Comparison of ENCODE assay signal across 12 cellular contexts in the genomic region with DNA sequence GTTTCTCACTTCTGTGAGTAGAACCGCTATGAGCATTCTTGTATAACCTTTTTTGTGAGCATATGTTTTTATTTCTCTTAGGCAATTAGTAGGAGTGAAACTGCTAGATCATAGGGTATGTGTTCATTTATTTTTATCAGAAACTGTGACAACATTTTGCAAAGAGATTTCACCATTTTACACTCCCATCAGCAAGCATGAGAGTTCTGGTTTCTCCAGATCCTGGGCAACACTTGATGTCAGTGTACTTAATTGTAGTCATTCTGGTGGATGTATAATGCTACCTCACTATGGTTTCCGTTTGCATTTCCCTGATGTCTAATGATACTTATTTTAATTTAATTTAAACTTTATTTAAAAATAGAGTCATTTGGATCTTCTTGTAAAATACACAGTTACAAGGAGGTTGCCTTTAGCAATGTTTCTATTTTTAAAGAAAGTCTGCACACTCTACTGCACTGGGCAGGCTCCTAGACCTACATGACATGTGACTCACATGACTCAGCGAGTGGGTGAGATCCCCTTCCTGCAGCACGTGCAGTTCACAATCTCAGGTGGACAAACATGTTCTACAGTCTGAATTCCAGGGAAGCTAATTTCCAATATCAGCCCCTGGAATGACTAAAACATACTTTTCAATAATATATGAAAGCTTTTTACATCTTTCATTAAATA.
DNase-seq lines count a peak whose midpoint lies in the region; TF ChIP-seq lines count a peak whose summit lies in the region.
"Had no signal": no experiment of that assay in that cellular context is flagged by ENCODE, and none has a peak within 500 bp of the region (broad histone marks: within the 10 kb centered on the region; RNA-seq: fewer than 3 reads in every experiment).

No MANE protein-coding gene starts in this region.

- 0 out of 2 replicates have a peak, but pooled peaks cover 4% of the 10 kb centered on the region for H3F3A ChIP-seq in DOHH2 (ENCODE audit: control insufficient read depth, insufficient read depth)

- no peaks in the 10 kb centered on the region for H3K36me3 ChIP-seq in DOHH2 (ENCODE audit: control insufficient read depth, low read length)

- H3K4me3 ChIP-seq in DOHH2 (ENCODE audit: low read length) = peak overlapping the region; percentile 61
- H3K4me3 ChIP-seq: coronary artery had no signal

- peak overlapping the region; percentile 78 for H3K4me2 ChIP-seq in DOHH2 (ENCODE audit: low read length)

- TF ChIP-seq CTCF in DOHH2 (IDR thresholded peaks at IDR 0.05; ENCODE audit: low read depth, low read length, poor library complexity, severe bottlenecking) = no peak

- no peaks in the 10 kb centered on the region for H3K27me3 ChIP-seq in DOHH2 (ENCODE audit: control insufficient read depth, low read length)

- no peaks in the 10 kb centered on the region for H4K20me1 ChIP-seq in DOHH2 (ENCODE audit: control insufficient read depth, insufficient read depth, low read depth, low read length)

- no peaks in the 10 kb centered on the region for H3K9me2 ChIP-seq in DOHH2 (replicated peaks; ENCODE audit: control insufficient read depth, low read length)

- H3K4me1 ChIP-seq in DOHH2 (ENCODE audit: control insufficient read depth, low read length) = peaks cover 25% of the 10 kb centered on the region

- peak overlapping the region; percentile 56 for H3K27ac ChIP-seq in DOHH2 (ENCODE audit: low read depth, low read length)
- H3K27ac ChIP-seq: coronary artery had no signal

- DNase-seq in AML-193 (lab: John Stamatoyannopoulos, UW) (peak; percentile 68 to 82), RPMI7951 (ENCODE audit: low read depth) (peak; percentile 11), kidney glomerular epithelial cell (lab: John Stamatoyannopoulos, UW) (peak; percentile 19), midbrain (lab: John Stamatoyannopoulos, UW) (no peak), cortex of kidney (lab: John Stamatoyannopoulos, UW) (no peak), anterior cingulate cortex (lab: John Stamatoyannopoulos, UW) (no peak)
- no peak for DNase-seq in activated effector memory CD4-positive, alpha-beta T cell treated with Interleukin-2 at 50 U/mL for 16 hours
- DNase-seq: activated CD4-positive, alpha-beta T cell treated with anti-CD3 and anti-CD28 coated beads, Interleukin-2, amount 50 U/mL, for 4 hours; OCI-M1; stimulated activated CD4-positive, alpha-beta T cell treated with anti-CD3 and anti-CD28 coated beads, Interleukin-1b, Interleukin-23, amount 100 ng/mL, for 48 hours had no signal

- no peaks in the 10 kb centered on the region for H3K79me2 ChIP-seq in DOHH2 (ENCODE audit: control insufficient read depth, low read length)

- no peaks in the 10 kb centered on the region for H3K9me3 ChIP-seq in DOHH2 (ENCODE audit: control insufficient read depth, insufficient read depth, low read length)

Comparison
In these comparisons a context has a peak if more than half of its experiments do, and no peak if none do; other contexts are left out.
1. DNase-seq: peak in AML-193 (2 of 2), RPMI7951 (single experiment) and kidney glomerular epithelial cell (single experiment); none in midbrain (single experiment), activated effector memory CD4-positive, alpha-beta T cell treated with Interleukin-2 at 50 U/mL for 16 hours (single experiment), cortex of kidney (single experiment) and anterior cingulate cortex (0 of 58).